ENCODE assay signal across 14 cellular contexts in genomic region chr1:89260042-89260441, GRCh38. TPM values are rescaled to one million over a fixed set of nuclear protein-coding genes. Genes with fewer than 3 reads are reported as not detected.
DNase-seq lines count a peak whose midpoint lies in the region; ATAC-seq and TF ChIP-seq lines count a peak whose summit lies in the region.
"Had no signal": no experiment of that assay in that cellular context is flagged by ENCODE, and none has a peak within 500 bp of the region (broad histone marks: within the 10 kb centered on the region; RNA-seq: fewer than 3 reads in every experiment).

No MANE protein-coding gene starts in this region.

- POLR2A ChIA-PET in activated CD8-positive, alpha-beta T cell treated with anti-CD3 and anti-CD28 coated beads for 36 hours (lab: Charles Lee), result interaction anchor here (0.7 to 4.9 kb wide), 12 partner anchors 9 to 62 kb away, joined by 3 to 37 read pairs (median 4); partner anchors contain the start of genes GBP4 and GBP5

- H3K9me2 ChIP-seq in GM23338 (ENCODE audit: insufficient read depth), result no peaks in the 10 kb centered on the region

- CTCF ChIA-PET in activated CD8-positive, alpha-beta T cell treated with anti-CD3 and anti-CD28 coated beads for 36 hours (lab: Charles Lee), result interaction anchor here (0.8 to 5.1 kb wide), 5 partner anchors 10 to 269 kb away, joined by 3 to 30 read pairs (median 4); partner anchors contain the start of gene GBP6

- no peaks in the 10 kb centered on the region for H3F3A ChIP-seq in GM23338 (replicated peaks; ENCODE audit: low read depth)

- no peaks in the 10 kb centered on the region for H3K36me3 ChIP-seq in GM23338 (ENCODE audit: insufficient read depth)
- H3K36me3 ChIP-seq: pancreas had no signal

- no peaks in the 10 kb centered on the region for H3K27me3 Mint-ChIP-seq in T-helper 2 cell treated with Interferon-gamma antibody and Interleukin-4, amounts not matched to agents 5 μg/mL and 100 μg/mL, for 36 hours (ENCODE audit: low read depth)
- H3K27me3 Mint-ChIP-seq in GM23338 (ENCODE audit: insufficient read depth, low read depth, poor library complexity) (no peaks in the 10 kb centered on the region), natural killer cell (ENCODE audit: low read depth in 2 of 2) (no peaks in the 10 kb centered on the region)
- H3K27me3 Mint-ChIP-seq in activated CD8-positive, alpha-beta T cell treated with anti-CD3 and anti-CD28 coated beads for 36 hours, result no peaks in the 10 kb centered on the region

- H3K36me3 Mint-ChIP-seq in T-helper 2 cell treated with Interferon-gamma antibody and Interleukin-4, amounts not matched to agents 5 μg/mL and 100 μg/mL, for 36 hours (ENCODE audit: low read depth), result peaks cover 79% of the 10 kb centered on the region
- H3K36me3 Mint-ChIP-seq in GM23338 (ENCODE audit: low read depth), result no peaks in the 10 kb centered on the region
- peaks cover 82% of the 10 kb centered on the region for H3K36me3 Mint-ChIP-seq in activated CD8-positive, alpha-beta T cell treated with anti-CD3 and anti-CD28 coated beads for 36 hours (ENCODE audit: low read depth)
- peaks cover 40% of the 10 kb centered on the region for H3K36me3 Mint-ChIP-seq in natural killer cell

- H3K4me1 ChIP-seq in GM23338 (ENCODE audit: insufficient read depth), result no peaks in the 10 kb centered on the region; the same call in 1 of the 2 replicates
- H3K4me1 ChIP-seq: pancreas had no signal

- H3K4me1 Mint-ChIP-seq in T-helper 2 cell treated with Interferon-gamma antibody and Interleukin-4, amounts not matched to agents 5 μg/mL and 100 μg/mL, for 36 hours (ENCODE audit: low read depth), result peaks cover 53% of the 10 kb centered on the region
- H3K4me1 Mint-ChIP-seq in GM23338 (peaks cover 12% of the 10 kb centered on the region), natural killer cell (peaks cover 76 to 77% of the 10 kb centered on the region in 2 donors)
- peaks cover 75% of the 10 kb centered on the region for H3K4me1 Mint-ChIP-seq in activated CD8-positive, alpha-beta T cell treated with anti-CD3 and anti-CD28 coated beads for 36 hours (ENCODE audit: low read depth)

- no peak for DNase-seq in T-helper 2 cell treated with Interferon-gamma antibody and Interleukin-4, amounts not matched to agents 5 μg/mL and 100 μg/mL, for 36 hours (ENCODE audit: low spot score)
- no peak for DNase-seq in T-helper 2 cell
- DNase-seq in GM23338 (ENCODE audit: low spot score), result peak; percentile 13
- peak; percentile 17 for DNase-seq in activated CD8-positive, alpha-beta T cell treated with anti-CD3 and anti-CD28 coated beads for 36 hours
- no peak for DNase-seq in natural killer cell
- DNase-seq in hepatic stellate cell (ENCODE audit: low spot score), result no peak
- DNase-seq: NCI-H82, pancreas, SIG-M5 had no signal

- no peaks in the 10 kb centered on the region for H3K27me3 ChIP-seq in GM23338 (ENCODE audit: insufficient read depth)
- H3K27me3 ChIP-seq: pancreas had no signal

- H4K20me1 ChIP-seq in GM23338 (replicated peaks; ENCODE audit: insufficient read depth), result no peaks in the 10 kb centered on the region; the same call in 1 of the 2 replicates

- ATAC-seq in GM23338 (peak; percentile 68), natural killer cell (peak in 1 of 3 donors; percentile 4), GM18511 (IDR thresholded peaks at IDR 0.05; ENCODE audit: unreplicated experiment) (no peak), GM21381 (IDR thresholded peaks at IDR 0.05; ENCODE audit: unreplicated experiment) (no peak)
- peak; percentile 32 for ATAC-seq in activated CD8-positive, alpha-beta T cell treated with anti-CD3 and anti-CD28 coated beads for 36 hours

- H3K4me3 ChIP-seq in GM23338, result no peak overlapping the region
- H3K4me3 ChIP-seq: pancreas had no signal

- no peaks in the 10 kb centered on the region for H3K9me3 Mint-ChIP-seq in T-helper 2 cell treated with Interferon-gamma antibody and Interleukin-4, amounts not matched to agents 5 μg/mL and 100 μg/mL, for 36 hours
- no peaks in the 10 kb centered on the region for H3K9me3 Mint-ChIP-seq in GM23338
- H3K9me3 Mint-ChIP-seq in activated CD8-positive, alpha-beta T cell treated with anti-CD3 and anti-CD28 coated beads for 36 hours, result peaks cover 11% of the 10 kb centered on the region
- H3K9me3 Mint-ChIP-seq in natural killer cell, result peaks cover 0 to 2% of the 10 kb centered on the region in 2 donors

- H3K4me3 Mint-ChIP-seq in T-helper 2 cell treated with Interferon-gamma antibody and Interleukin-4, amounts not matched to agents 5 μg/mL and 100 μg/mL, for 36 hours, result peak overlapping the region; percentile 60
- H3K4me3 Mint-ChIP-seq in GM23338 (no peak overlapping the region), natural killer cell (peak overlapping the region; percentile 89)
- peak overlapping the region; percentile 51 for H3K4me3 Mint-ChIP-seq in activated CD8-positive, alpha-beta T cell treated with anti-CD3 and anti-CD28 coated beads for 36 hours

- H3K4me2 ChIP-seq in GM23338, result no peak overlapping the region

- TF ChIP-seq CTCF in GM23338 (conservative IDR thresholded peaks at IDR 0.05; ENCODE audit: low read depth in 2 of 2), result no peak
- TF ChIP-seq CTCF in activated CD8-positive, alpha-beta T cell treated with anti-CD3 and anti-CD28 coated beads for 36 hours (IDR thresholded peaks at IDR 0.05), result no peak
- TF ChIP-seq CTCF in natural killer cell (IDR thresholded peaks at IDR 0.05), result no peak

- H3K79me2 ChIP-seq in GM23338 (replicated peaks; ENCODE audit: insufficient read depth), result no peaks in the 10 kb centered on the region

- intact Hi-C loops in activated CD8-positive, alpha-beta T cell treated with anti-CD3 and anti-CD28 coated beads for 36 hours (cut with micrococcal nuclease), result no loop called here
- intact Hi-C loops in natural killer cell (cut with micrococcal nuclease), result no loop called here

- no peak overlapping the region for H3K27ac ChIP-seq in GM23338 (ENCODE audit: low read depth)
- H3K27ac ChIP-seq: pancreas had no signal

- H3K27ac Mint-ChIP-seq in T-helper 2 cell treated with Interferon-gamma antibody and Interleukin-4, amounts not matched to agents 5 μg/mL and 100 μg/mL, for 36 hours, result peak overlapping the region; percentile 78
- no peak overlapping the region for H3K27ac Mint-ChIP-seq in GM23338
- H3K27ac Mint-ChIP-seq in activated CD8-positive, alpha-beta T cell treated with anti-CD3 and anti-CD28 coated beads for 36 hours, result peak overlapping the region; percentile 90
- H3K27ac Mint-ChIP-seq in natural killer cell, result peak overlapping the region; percentile 81 to 94

- H2AFZ ChIP-seq in GM23338, result no peak overlapping the region

TF ChIP-seq in GM23338, 12 proteins besides CTCF, POLR2A, EP300 and RAD21:
- no peak for TF ChIP-seq ETS1 (IDR thresholded peaks at IDR 0.05)
- no peak for TF ChIP-seq ZNF331 (CRISPR knock-in tag; IDR thresholded peaks at IDR 0.05; ENCODE audit: low read depth)
- no peak for TF ChIP-seq EZH2phosphoT487 (IDR thresholded peaks at IDR 0.05; ENCODE audit: unreplicated experiment)
- no peak for TF ChIP-seq POLR2AphosphoS5 (IDR thresholded peaks at IDR 0.05; ENCODE audit: low read depth)

RNA-seq across cellular contexts. Expression of gene GBP5, which starts 12.6 kb away (rescaled TPM):
- total RNA-seq in GM23338 (2014; rRNA removed; shearing (Covaris generic)), result not detected in 2 replicates
- polyA plus RNA-seq in GM23338 (2016; fragmentation: Nextera tagmentation; extraction: Ambion mirVana), result not detected in 2 replicates
- total RNA-seq in activated CD8-positive, alpha-beta T cell treated with anti-CD3 and anti-CD28 coated beads for 36 hours, result 100 to 1,000 TPM; 163 to 174 TPM
- 100 to 1,000 TPM; 191 to 249 (median 219) TPM for total RNA-seq in natural killer cell
- total RNA-seq: cerebellum, HT-29 had no signal
- polyA plus RNA-seq: AG04450 had no signal

Comparison
In these comparisons a context has a peak if more than half of its experiments do, and no peak if none do; other contexts are left out.
1. DNase-seq: peak in GM23338 (single experiment) and activated CD8-positive, alpha-beta T cell treated with anti-CD3 and anti-CD28 coated beads for 36 hours (single experiment); none in T-helper 2 cell treated with Interferon-gamma antibody and Interleukin-4, amounts not matched to agents 5 μg/mL and 100 μg/mL, for 36 hours (single experiment), T-helper 2 cell (0 of 5), natural killer cell (single experiment) and hepatic stellate cell (single experiment).
2. ATAC-seq: peak in GM23338 (single experiment) and activated CD8-positive, alpha-beta T cell treated with anti-CD3 and anti-CD28 coated beads for 36 hours (single experiment); none in GM18511 (single experiment) and GM21381 (single experiment).
3. RNA of gene GBP5, which starts 12.6 kb away (total RNA-seq): 191 to 249 TPM in natural killer cell and 163 to 174 TPM in activated CD8-positive, alpha-beta T cell treated with anti-CD3 and anti-CD28 coated beads for 36 hours; not detected in GM23338; every median in the first group is over 100 times any median in the second.